ENCODE assay signal across 7 cellular contexts in the genomic region with DNA sequence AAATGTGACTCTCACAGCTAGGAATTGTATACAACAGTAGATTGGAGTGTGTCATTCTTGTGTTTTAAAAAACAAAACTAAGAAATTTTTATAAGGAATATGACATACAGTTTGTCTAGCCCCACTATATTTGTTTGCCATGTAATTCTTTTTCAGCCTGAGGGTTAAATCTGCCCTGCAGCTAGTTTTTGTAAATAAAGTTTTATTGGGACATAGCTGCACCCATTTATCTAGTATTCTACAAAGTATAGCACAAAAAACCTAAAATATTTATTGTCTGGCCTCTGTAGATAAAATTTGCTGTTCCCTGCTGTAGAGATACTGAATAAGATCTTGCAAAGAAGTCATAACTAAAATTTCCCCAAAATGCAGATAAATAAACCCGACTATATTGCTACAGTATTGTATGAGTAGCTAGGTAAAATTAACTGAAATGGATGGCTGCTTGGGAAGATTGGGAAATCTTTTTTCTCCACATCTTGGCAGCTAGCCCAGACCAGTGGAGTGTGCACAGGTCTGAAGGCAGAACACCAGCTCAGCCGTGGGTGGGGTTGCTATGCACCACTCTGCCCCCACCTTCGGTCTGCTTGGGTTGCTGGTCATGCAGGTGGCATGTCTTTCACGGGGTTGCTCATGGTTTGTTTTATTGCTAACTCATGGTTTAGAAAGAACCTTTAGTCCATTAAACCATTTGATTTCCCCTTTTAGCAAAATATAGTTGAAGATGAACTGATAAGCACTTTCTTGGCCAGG.
DNase-seq lines count a peak whose midpoint lies in the region; ATAC-seq and TF ChIP-seq lines count a peak whose summit lies in the region.

No MANE protein-coding gene starts in this region.

- H3K9me3 ChIP-seq in OCI-LY7 (ENCODE audit: low read length) = no peaks in the 10 kb centered on the region

- CTCF ChIA-PET in OCI-LY7 (lab: Charles Lee; ENCODE audit: unreplicated experiment) = interaction anchor here (0.7 to 3.7 kb wide), 2 partner anchors 158 to 170 kb away, joined by 4 to 22 read pairs; partner anchors contain the start of gene AFF1

- H3K36me3 Mint-ChIP-seq in naive thymus-derived CD8-positive, alpha-beta T cell = peaks cover 0 to 41% (median 5%) of the 10 kb centered on the region in 3 donors

- no peaks in the 10 kb centered on the region for H3K79me2 ChIP-seq in OCI-LY7 (ENCODE audit: insufficient read depth, low read depth, low read length)

- H4K20me1 ChIP-seq in OCI-LY7 (ENCODE audit: insufficient read depth, low read length) = peaks cover 5% of the 10 kb centered on the region; the same call in 1 of the 2 replicates

- H3K27ac Mint-ChIP-seq in naive thymus-derived CD8-positive, alpha-beta T cell = peak overlapping the region in 8 of 10 donors; percentile 31 to 87 (median 64)

- no peak overlapping the region for H2AFZ ChIP-seq in OCI-LY7 (ENCODE audit: low read length)

- ATAC-seq in HG03432 (IDR thresholded peaks at IDR 0.05; ENCODE audit: unreplicated experiment) = peak; percentile 55
- ATAC-seq in naive thymus-derived CD8-positive, alpha-beta T cell = no peak
- ATAC-seq in HG03039 (IDR thresholded peaks at IDR 0.05; ENCODE audit: unreplicated experiment) = no peak

- no peaks in the 10 kb centered on the region for H3K9me3 Mint-ChIP-seq in naive thymus-derived CD8-positive, alpha-beta T cell

- no peaks in the 10 kb centered on the region for H3K9me2 ChIP-seq in OCI-LY7 (ENCODE audit: insufficient read depth, low read length)

- no TSS peak for BruUV-seq in OCI-LY7 (replicated peaks; lab: Mats Ljungman, UMichigan)

- intact Hi-C loops in OCI-LY7 (cut with micrococcal nuclease; ENCODE audit: unreplicated experiment) = loop anchor here (1.0 kb wide), 3 partner anchors 86 to 170 kb away; no protein-coding TSS in a partner anchor

- H3K4me3 Mint-ChIP-seq in naive thymus-derived CD8-positive, alpha-beta T cell = no peak overlapping the region

- H3K4me1 ChIP-seq in OCI-LY7 (ENCODE audit: insufficient read depth, low read length, poor library complexity, severe bottlenecking) = peaks cover 22% of the 10 kb centered on the region

- DNase-seq in GM12865 (ENCODE audit: low read depth) = peak; percentile 35
- peak; percentile 30 for DNase-seq in OCI-LY7 (ENCODE audit: low spot score)
- DNase-seq in epithelial cell of esophagus (ENCODE audit: low read depth) = peak; percentile 100
- DNase-seq in naive thymus-derived CD8-positive, alpha-beta T cell = no peak
- DNase-seq in KG1 (lab: John Stamatoyannopoulos, UW) = no peak

- 0 out of 2 replicates have a peak overlapping the region, but pooled peaks have one; percentile 5 for H3K4me2 ChIP-seq in OCI-LY7 (ENCODE audit: low read length)

- H3K36me3 ChIP-seq in OCI-LY7 (ENCODE audit: insufficient read depth, low read length) = peaks cover 42% of the 10 kb centered on the region

- POLR2A ChIA-PET in OCI-LY7 (lab: Charles Lee) = interaction anchor here (0.6 to 2.8 kb wide), 8 partner anchors 13 to 171 kb away, joined by 3 to 10 read pairs (median 4); no protein-coding TSS in a partner anchor
- POLR2A ChIA-PET in naive thymus-derived CD8-positive, alpha-beta T cell (lab: Charles Lee) = interaction anchor here (1.8 to 2.1 kb wide), 4 partner anchors 11 to 170 kb away, joined by 5 to 12 read pairs (median 9); partner anchors contain the start of gene AFF1

- H3K27me3 Mint-ChIP-seq in naive thymus-derived CD8-positive, alpha-beta T cell = no peaks in the 10 kb centered on the region

- no peak overlapping the region for H3K27ac ChIP-seq in OCI-LY7 (ENCODE audit: low read depth, low read length, poor library complexity, severe bottlenecking)

- H3K4me3 ChIP-seq in GM12865 (ENCODE audit: low read depth, low read length) (no peak overlapping the region), OCI-LY7 (ENCODE audit: low read depth, low read length, poor library complexity, severe bottlenecking) (no peak overlapping the region), epithelial cell of esophagus (ENCODE audit: low read length) (no peak overlapping the region)

- TF ChIP-seq CTCF in GM12865 (IDR thresholded peaks at IDR 0.05; ENCODE audit: insufficient read depth, low read depth, low read length, missing control alignments) = no peak
- no peak for TF ChIP-seq CTCF in OCI-LY7 (conservative IDR thresholded peaks at IDR 0.05; ENCODE audit: low read length)
- TF ChIP-seq CTCF in epithelial cell of esophagus (IDR thresholded peaks at IDR 0.05; ENCODE audit: insufficient read depth, low read depth, low read length, missing control alignments) = no peak

- peaks cover 8 to 25% (median 15%) of the 10 kb centered on the region in 4 donors for H3K4me1 Mint-ChIP-seq in naive thymus-derived CD8-positive, alpha-beta T cell

Comparison
In these comparisons a context has a peak if more than half of its experiments do, and no peak if none do; other contexts are left out.
1. DNase-seq: peak in GM12865 (single experiment), OCI-LY7 (single experiment) and epithelial cell of esophagus (single experiment); none in naive thymus-derived CD8-positive, alpha-beta T cell (0 of 10) and KG1 (single experiment).